In genomic region chr20:64250027-64250426, GRCh38 we compare ENCODE assay signal across 37 cellular contexts.
"Had no signal": no experiment of that assay in that cellular context is flagged by ENCODE, and none has a peak within 500 bp of the region (broad histone marks: within the 10 kb centered on the region; RNA-seq: fewer than 3 reads in every experiment).

No MANE protein-coding gene starts in this region.

- H3K4me1 ChIP-seq: breast epithelium had no signal

- ATAC-seq: activated CD4-positive, alpha-beta T cell treated with anti-CD3 and anti-CD28 coated beads for 36 hours; activated CD4-positive, CD25-positive, alpha-beta regulatory T cell treated with anti-CD3 and anti-CD28 coated beads, Interleukin-2, amount 50 U/mL, for 24 hours; activated CD8-positive, alpha-beta memory T cell treated with anti-CD3 and anti-CD28 coated beads, Interleukin-2, amount 10 ng/mL, durations not matched to agents 7 days and 5 days; activated CD8-positive, alpha-beta T cell treated with anti-CD3 and anti-CD28 coated beads, Interleukin-2, amount 10 ng/mL, durations not matched to agents 7 days and 5 days; activated naive CD4-positive, alpha-beta T cell treated with anti-CD3 and anti-CD28 coated beads, Interleukin-2, amount 50 U/mL, for 72 hours; activated T-cell treated with anti-CD3 and anti-CD28 coated beads, Interleukin-2, amount 50 U/mL, for 4 hours; activated T-cell treated with anti-CD3 and anti-CD28 coated beads, Interleukin-2, amount 50 U/mL, for 72 hours; activated T-helper 17 cell treated with anti-CD3 and anti-CD28 coated beads, Interleukin-2, amount 50 U/mL, for 72 hours; body of pancreas; WTC11 had no signal

- H3K36me3 ChIP-seq: adrenal gland, brain microvascular endothelial cell, breast epithelium, WERI-Rb-1 had no signal

- H3K27me3 ChIP-seq: adrenal gland, body of pancreas had no signal

- H3K4me3 ChIP-seq: adrenal gland, body of pancreas, breast epithelium had no signal

- H3K9me3 ChIP-seq: adrenal gland, body of pancreas, breast epithelium had no signal

- FAIRE-seq: astrocyte, TTC549 had no signal

- H3K27ac ChIP-seq: adrenal gland, body of pancreas, brain microvascular endothelial cell, breast epithelium, WERI-Rb-1 had no signal

- DNase-seq: activated CD4-positive, alpha-beta memory T cell treated with anti-CD3 and anti-CD28 coated beads, Interleukin-2, amount 10 ng/mL, durations not matched to agents 7 days and 5 days; activated CD4-positive, alpha-beta T cell treated with anti-CD3 and anti-CD28 coated beads for 1 hour; activated CD4-positive, alpha-beta T cell treated with anti-CD3 and anti-CD28 coated beads for 36 hours; activated CD4-positive, alpha-beta T cell treated with anti-CD3 and anti-CD28 coated beads for 48 hours; activated CD4-positive, alpha-beta T cell treated with anti-CD3 and anti-CD28 coated beads, Interleukin-2, amount 10 ng/mL, durations not matched to agents 7 days and 5 days; activated CD4-positive, alpha-beta T cell treated with anti-CD3 and anti-CD28 coated beads, Interleukin-2, amount 50 U/mL, for 48 hours; activated CD4-positive, CD25-positive, alpha-beta regulatory T cell; activated CD8-positive, alpha-beta memory T cell treated with anti-CD3 and anti-CD28 coated beads for 24 hours; activated CD8-positive, alpha-beta memory T cell treated with anti-CD3 and anti-CD28 coated beads, Interleukin-2, amount 50 U/mL, for 48 hours; activated CD8-positive, alpha-beta T cell treated with anti-CD3 and anti-CD28 coated beads, Interleukin-2, amount 10 ng/mL, durations not matched to agents 7 days and 5 days; activated effector memory CD4-positive, alpha-beta T cell treated with anti-CD3 and anti-CD28 coated beads, Interleukin-2, amount 50 U/mL, for 16 hours; activated gamma-delta T cell treated with Interleukin-2 at 50 U/mL for 16 hours; activated naive CD4-positive, alpha-beta T cell; activated naive CD4-positive, alpha-beta T cell treated with anti-CD3 and anti-CD28 coated beads for 36 hours; activated naive CD4-positive, alpha-beta T cell treated with anti-CD3 and anti-CD28 coated beads, Interleukin-2, amount 50 U/mL, for 16 hours; activated naive CD8-positive, alpha-beta T cell treated with anti-CD3 and anti-CD28 coated beads for 36 hours; activated T-cell treated with anti-CD3 and anti-CD28 coated beads, Interleukin-2, amount 50 U/mL, for 1 hour; activated T-cell treated with anti-CD3 and anti-CD28 coated beads, Interleukin-2, amount 50 U/mL, for 4 hours; activated T-cell treated with anti-CD3 and anti-CD28 coated beads, Interleukin-2, amount 50 U/mL, for 72 hours; adrenal gland; amniotic stem cell; aorta; body of pancreas; brain microvascular endothelial cell; central memory CD4-positive, alpha-beta T cell; T-helper 1 cell; T-helper 2 cell; T-helper 9 cell; WERI-Rb-1 had no signal
